In genomic region chr5:44981708-44982107, GRCh38 we compare ENCODE assay signal across 34 cellular contexts.
"Had no signal": no experiment of that assay in that cellular context is flagged by ENCODE, and none has a peak within 500 bp of the region (broad histone marks: within the 10 kb centered on the region; RNA-seq: fewer than 3 reads in every experiment).

No MANE protein-coding gene starts in this region.

- H3K4me3 ChIP-seq: MG63 had no signal

- H3K27me3 ChIP-seq: MG63 had no signal

- H3K36me3 ChIP-seq: MG63 had no signal

- DNase-seq: Karpas-422, Kasumi-1, MG63, MM.1S, MV-4-11, NCI-H1048, NCI-H1092, NCI-H1092 treated with DMSO at 0.1 percent for 48 hours, NCI-H1105, NCI-H1105 treated with DMSO at 0.1 percent for 48 hours, NCI-H1417, NCI-H1417 treated with DMSO at 0.1 percent for 48 hours, NCI-H1436, NCI-H1436 treated with DMSO at 0.1 percent for 48 hours, NCI-H146, NCI-H1694, NCI-H1694 treated with DMSO at 0.1 percent for 48 hours, NCI-H187, NCI-H187 treated with DMSO at 0.1 percent for 48 hours, NCI-H1930, NCI-H2029, NCI-H2029 treated with DMSO at 0.1 percent for 48 hours, NCI-H2081, NCI-H2081 treated with DMSO at 0.1 percent for 48 hours, NCI-H2107, NCI-H2171, NCI-H2171 treated with DMSO at 0.1 percent for 48 hours, NCI-H2227 treated with DMSO at 0.1 percent for 48 hours, NCI-H226, NCI-H345, NCI-H446, NCI-H446 treated with DMSO at 0.1 percent for 48 hours, NCI-H510A, NCI-H510A treated with DMSO at 0.1 percent for 48 hours had no signal
